In the genomic region with DNA sequence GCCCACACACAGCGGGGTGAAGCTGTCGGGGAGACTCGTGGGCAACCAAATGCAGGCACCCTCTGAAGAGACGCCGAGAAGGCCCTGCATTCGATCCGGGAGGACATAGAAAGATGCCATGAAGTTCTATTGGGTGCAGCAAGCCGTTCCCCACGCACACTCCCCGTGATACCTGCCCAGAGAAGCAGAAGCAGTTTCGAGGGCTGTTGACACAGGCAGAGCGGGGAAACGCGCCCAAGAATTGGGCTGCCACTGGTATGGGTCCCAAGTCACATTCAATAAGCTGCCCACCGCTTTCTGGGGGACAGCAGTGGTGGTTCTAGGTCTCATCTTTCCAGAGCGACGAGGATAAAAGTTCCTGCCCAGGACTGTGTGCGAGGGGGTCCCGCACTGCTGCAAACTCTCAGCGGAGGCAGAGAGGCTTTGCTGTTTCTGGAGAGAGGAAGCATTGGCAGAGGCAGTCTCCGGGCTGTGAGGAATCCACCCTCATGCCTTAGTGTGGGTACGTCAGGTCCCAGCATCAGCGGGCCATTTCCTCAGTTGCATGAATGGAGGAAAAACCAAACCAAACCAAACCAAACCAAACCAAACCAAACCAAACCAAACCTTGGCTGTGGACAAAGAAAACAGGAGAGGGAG, we compare ENCODE assay signal across 12 cellular contexts. TPM values are rescaled to one million over a fixed set of nuclear protein-coding genes. Genes with fewer than 3 reads are reported as not detected.
"Had no signal": no experiment of that assay in that cellular context is flagged by ENCODE, and none has a peak within 500 bp of the region (broad histone marks: within the 10 kb centered on the region; RNA-seq: fewer than 3 reads in every experiment).

No MANE protein-coding gene starts in this region.

- H3K9me3 Mint-ChIP-seq: activated CD4-positive, alpha-beta memory T cell treated with anti-CD3 and anti-CD28 coated beads for 36 hours had no signal

- H3K4me1 ChIP-seq: parathyroid adenoma had no signal

- H2AFZ ChIP-seq: hepatocyte, parathyroid adenoma had no signal

- DNase-seq: activated CD4-positive, alpha-beta memory T cell treated with anti-CD3 and anti-CD28 coated beads for 36 hours; activated CD4-positive, CD25-positive, alpha-beta regulatory T cell treated with anti-CD3 and anti-CD28 coated beads, Interleukin-2, amount 50 U/mL, for 72 hours; activated gamma-delta T cell; activated naive CD8-positive, alpha-beta T cell treated with anti-CD3 and anti-CD28 coated beads, Interleukin-2, amount 50 U/mL, for 24 hours; activated T-cell treated with anti-CD3 and anti-CD28 coated beads, Interleukin-2, amount 50 U/mL, for 48 hours; lower lobe of right lung; SW 1271 had no signal

- H3K79me2 ChIP-seq: parathyroid adenoma had no signal

- H3K4me3 Mint-ChIP-seq: activated CD4-positive, alpha-beta memory T cell treated with anti-CD3 and anti-CD28 coated beads for 36 hours; activated naive CD8-positive, alpha-beta T cell treated with anti-CD3 and anti-CD28 coated beads, Interleukin-2, amount 50 U/mL, for 24 hours; natural killer cell treated with Interleukin-12 subunit alpha and Interleukin-12 subunit beta and Interleukin-15 and Interleukin-18, amount 100 ng/mL, for 72 hours had no signal

- H3K27ac ChIP-seq: gastroesophageal sphincter, hepatocyte, lower lobe of right lung, parathyroid adenoma, tibial nerve had no signal

- ATAC-seq: activated naive CD8-positive, alpha-beta T cell treated with anti-CD3 and anti-CD28 coated beads, Interleukin-2, amount 50 U/mL, for 24 hours; gastroesophageal sphincter; natural killer cell treated with Interleukin-12 subunit alpha and Interleukin-12 subunit beta and Interleukin-15 and Interleukin-18, amount 100 ng/mL, for 72 hours had no signal

- H3K27ac Mint-ChIP-seq: activated CD4-positive, alpha-beta memory T cell treated with anti-CD3 and anti-CD28 coated beads for 36 hours; activated naive CD8-positive, alpha-beta T cell treated with anti-CD3 and anti-CD28 coated beads, Interleukin-2, amount 50 U/mL, for 24 hours; natural killer cell treated with Interleukin-12 subunit alpha and Interleukin-12 subunit beta and Interleukin-15 and Interleukin-18, amount 100 ng/mL, for 72 hours had no signal

- H3K36me3 Mint-ChIP-seq: natural killer cell treated with Interleukin-12 subunit alpha and Interleukin-12 subunit beta and Interleukin-15 and Interleukin-18, amount 100 ng/mL, for 72 hours had no signal

- H3K36me3 ChIP-seq: gastroesophageal sphincter, lower lobe of right lung, tibial nerve had no signal

- H3K4me3 ChIP-seq: hepatocyte, lower lobe of right lung, tibial nerve had no signal

RNA-seq across cellular contexts. Expression of gene PITX2, which starts 10.1 kb away (rescaled TPM):
- total RNA-seq: activated CD4-positive, alpha-beta memory T cell treated with anti-CD3 and anti-CD28 coated beads for 36 hours; lower lobe of right lung; natural killer cell treated with Interleukin-12 subunit alpha and Interleukin-12 subunit beta and Interleukin-15 and Interleukin-18, amount 100 ng/mL, for 72 hours; tibial nerve had no signal
